ENCODE assay signal across 1 cellular context in genomic region chr13:52158629-52159158, GRCh38.
TF ChIP-seq lines count a peak whose summit lies in the region.

No MANE protein-coding gene starts in this region.

TF ChIP-seq in GM23338, 12 proteins besides CTCF, POLR2A, EP300 and RAD21 (continued from another document):
- no peak for TF ChIP-seq ZNF462 (CRISPR knock-in tag; IDR thresholded peaks at IDR 0.05)
TF ChIP-seq in GM23338: peak in this region for 0.
